ENCODE assay signal across 16 cellular contexts in the genomic region with DNA sequence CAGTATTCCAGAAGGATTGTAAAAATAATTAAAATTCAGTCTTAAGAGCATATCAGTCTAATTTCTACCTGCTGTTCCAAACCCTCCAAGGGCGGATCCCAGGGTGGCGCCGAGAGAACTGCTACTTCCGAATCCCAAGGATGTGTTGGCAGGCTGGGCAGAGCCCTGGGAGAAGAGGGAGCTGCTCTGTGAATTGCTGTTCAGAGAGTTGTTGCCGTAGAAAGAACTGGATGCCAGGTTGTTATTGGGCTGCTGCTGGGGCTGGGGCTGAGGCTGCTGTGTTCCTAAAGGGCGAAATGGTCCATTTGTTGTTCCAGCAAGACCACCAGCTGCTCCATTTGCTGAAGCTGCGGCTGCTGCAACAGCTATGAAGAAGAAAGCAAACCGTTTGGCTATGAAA. TPM values are rescaled to one million over a fixed set of nuclear protein-coding genes. Genes with fewer than 3 reads are reported as not detected.
DNase-seq lines count a peak whose midpoint lies in the region; ATAC-seq and TF ChIP-seq lines count a peak whose summit lies in the region.
"Had no signal": no experiment of that assay in that cellular context is flagged by ENCODE, and none has a peak within 500 bp of the region (broad histone marks: within the 10 kb centered on the region; RNA-seq: fewer than 3 reads in every experiment).

No MANE protein-coding gene starts in this region.

- intact Hi-C loops in left ventricle myocardium superior (cut with micrococcal nuclease) = no loop called here

- H3K36me3 Mint-ChIP-seq in stimulated activated naive B cell treated with anti-CD40 and anti-IgM and Interleukin-4, amounts not matched to agents 10 μg/mL and 1 μg/mL and 100 μg/mL, for 72 hours = peaks cover 47 to 65% of the 10 kb centered on the region in 2 donors

- peak; percentile 8 for DNase-seq in NCI-H748 (lab: John Stamatoyannopoulos, UW; ENCODE audit: unreplicated experiment)
- no peak for DNase-seq in NCI-H748 treated with DMSO at 0.1 percent for 48 hours (lab: John Stamatoyannopoulos, UW)
- no peak for DNase-seq in RWPE1 (ENCODE audit: low spot score)
- no peak for DNase-seq in left ventricle myocardium superior
- DNase-seq in stimulated activated naive B cell treated with anti-CD40 and anti-IgM and Interleukin-4, amounts not matched to agents 10 μg/mL and 1 μg/mL and 100 μg/mL, for 72 hours = no peak
- DNase-seq in stimulated activated CD4-positive, alpha-beta T cell treated with anti-CD3 and anti-CD28 coated beads, Interleukin-2, amount 100 ng/mL, for 24 hours = no peak
- DNase-seq in T1000 (lab: John Stamatoyannopoulos, UW) = no peak
- DNase-seq: activated CD4-positive, CD25-positive, alpha-beta regulatory T cell treated with anti-CD3 and anti-CD28 coated beads, Interleukin-2, amount 50 U/mL, for 72 hours; activated CD8-positive, alpha-beta memory T cell treated with anti-CD3 and anti-CD28 coated beads, Interleukin-2, amount 50 U/mL, for 4 hours; activated naive CD8-positive, alpha-beta T cell treated with anti-CD3 and anti-CD28 coated beads, Interleukin-2, amount 10 ng/mL, durations not matched to agents 7 days and 5 days; CD4-positive, alpha-beta memory T cell; foreskin melanocyte; mesendoderm; NCI-H526 had no signal

- no peak overlapping the region for H3K4me3 Mint-ChIP-seq in stimulated activated naive B cell treated with anti-CD40 and anti-IgM and Interleukin-4, amounts not matched to agents 10 μg/mL and 1 μg/mL and 100 μg/mL, for 72 hours
- H3K4me3 Mint-ChIP-seq: activated naive CD8-positive, alpha-beta T cell treated with anti-CD3 and anti-CD28 coated beads, Interleukin-2, amount 10 ng/mL, durations not matched to agents 7 days and 5 days; CD4-positive, alpha-beta memory T cell had no signal

- peak overlapping the region; percentile 76 for H3K27ac Mint-ChIP-seq in stimulated activated naive B cell treated with anti-CD40 and anti-IgM and Interleukin-4, amounts not matched to agents 10 μg/mL and 1 μg/mL and 100 μg/mL, for 72 hours
- H3K27ac Mint-ChIP-seq: activated naive CD8-positive, alpha-beta T cell treated with anti-CD3 and anti-CD28 coated beads, Interleukin-2, amount 10 ng/mL, durations not matched to agents 7 days and 5 days had no signal

- no peaks in the 10 kb centered on the region for H3K27me3 Mint-ChIP-seq in stimulated activated naive B cell treated with anti-CD40 and anti-IgM and Interleukin-4, amounts not matched to agents 10 μg/mL and 1 μg/mL and 100 μg/mL, for 72 hours
- H3K27me3 Mint-ChIP-seq: activated naive CD8-positive, alpha-beta T cell treated with anti-CD3 and anti-CD28 coated beads, Interleukin-2, amount 10 ng/mL, durations not matched to agents 7 days and 5 days; CD4-positive, alpha-beta memory T cell had no signal

- peak overlapping the region; percentile 50 for H3K27ac ChIP-seq in RWPE1

- no peak for TF ChIP-seq CTCF in RWPE1 (conservative IDR thresholded peaks at IDR 0.05; ENCODE audit: low read depth)

- POLR2A ChIA-PET in RWPE1 (lab: Yijun Ruan, JAX; ENCODE audit: low non-redundant PET) = no interaction called here

- H3K4me1 Mint-ChIP-seq in stimulated activated naive B cell treated with anti-CD40 and anti-IgM and Interleukin-4, amounts not matched to agents 10 μg/mL and 1 μg/mL and 100 μg/mL, for 72 hours = peaks cover 5 to 27% of the 10 kb centered on the region in 2 donors

- CTCF ChIA-PET in RWPE1 (lab: Yijun Ruan, JAX) = interaction anchor here (0.7 kb wide), 1 partner anchor 197 kb away, joined by 3 read pairs; no protein-coding TSS in a partner anchor

- ATAC-seq in left ventricle myocardium superior (peak; percentile 42), GM21367 (IDR thresholded peaks at IDR 0.05; ENCODE audit: unreplicated experiment) (no peak)
- no peak for ATAC-seq in stimulated activated naive B cell treated with anti-CD40 and anti-IgM and Interleukin-4, amounts not matched to agents 10 μg/mL and 1 μg/mL and 100 μg/mL, for 72 hours (replicated peaks)
- ATAC-seq: GM12878 had no signal

- H3K9me3 Mint-ChIP-seq in stimulated activated naive B cell treated with anti-CD40 and anti-IgM and Interleukin-4, amounts not matched to agents 10 μg/mL and 1 μg/mL and 100 μg/mL, for 72 hours = no peaks in the 10 kb centered on the region
- H3K9me3 Mint-ChIP-seq: activated naive CD8-positive, alpha-beta T cell treated with anti-CD3 and anti-CD28 coated beads, Interleukin-2, amount 10 ng/mL, durations not matched to agents 7 days and 5 days; CD4-positive, alpha-beta memory T cell had no signal

RNA-seq across cellular contexts. Expression of a gene that starts 57.4 kb away (rescaled TPM):
- total RNA-seq in left ventricle myocardium superior = 19.6 TPM
